Comparison of ENCODE assay signal across 8 cellular contexts in genomic region chr22:40499187-40499753, GRCh38.
DNase-seq lines count a peak whose midpoint lies in the region; FAIRE-seq and TF ChIP-seq lines count a peak whose summit lies in the region.

No MANE protein-coding gene starts in this region.

- no peak for TF ChIP-seq POLR2A in uterus (IDR thresholded peaks at IDR 0.05)

- peaks cover 47% of the 10 kb centered on the region for H3K4me1 Mint-ChIP-seq in Calu3 (ENCODE audit: low read depth, unreplicated experiment)

- CTCF ChIA-PET in Calu3 (lab: Charles Lee) = interaction anchor here (0.6 to 1.4 kb wide), 4 partner anchors 36 to 452 kb away, joined by 3 to 6 read pairs (median 4); partner anchors contain the start of genes MRTFA and RBX1

- intact Hi-C loops in Calu3 (cut with micrococcal nuclease; ENCODE audit: unreplicated experiment) (no loop called here), uterus (cut with DNase I; ENCODE audit: low total_unique reads) (no loop called here)

- H3K4me3 ChIP-seq in adipocyte (ENCODE audit: low read length) = peak overlapping the region; percentile 35
- H3K4me3 ChIP-seq in uterus = no peak overlapping the region

- no peaks in the 10 kb centered on the region for H3K9me3 ChIP-seq in adipocyte (ENCODE audit: control insufficient read depth, low read length)
- H3K9me3 ChIP-seq in uterus = no peaks in the 10 kb centered on the region

- peak overlapping the region; percentile 69 for H3K9ac ChIP-seq in adipocyte (ENCODE audit: low read length)

- H3K27ac ChIP-seq in uterus = peak overlapping the region; percentile 77 to 86

- H3K4me1 ChIP-seq in adipocyte (ENCODE audit: control insufficient read depth, insufficient read depth, low read length) (peaks cover 29% of the 10 kb centered on the region), uterus (peaks cover 0 to 7% of the 10 kb centered on the region in 2 donors)

- BruUV-seq in Calu3 (replicated peaks; lab: Mats Ljungman, UMichigan) = TSS peak; percentile 99

- H3K27me3 Mint-ChIP-seq in Calu3 (ENCODE audit: unreplicated experiment) = no peaks in the 10 kb centered on the region

- H3K4me3 Mint-ChIP-seq in Calu3 (ENCODE audit: low read depth, unreplicated experiment) = peak overlapping the region; percentile 47

- no peaks in the 10 kb centered on the region for H3K36me3 ChIP-seq in adipocyte (ENCODE audit: control insufficient read depth, insufficient read depth, low read length, severe bottlenecking)
- H3K36me3 ChIP-seq in uterus = no peaks in the 10 kb centered on the region

- H3K27ac Mint-ChIP-seq in Calu3 (ENCODE audit: unreplicated experiment) = peak overlapping the region; percentile 89

- FAIRE-seq in islet of Langerhans (lab: Jason Lieb, UNC) = peak; percentile 74

- H3K27me3 ChIP-seq in adipocyte (replicated peaks; ENCODE audit: control insufficient read depth, insufficient read depth, low read length) = no peaks in the 10 kb centered on the region
- no peaks in the 10 kb centered on the region for H3K27me3 ChIP-seq in uterus

- peaks cover 18% of the 10 kb centered on the region for H3K36me3 Mint-ChIP-seq in Calu3 (ENCODE audit: insufficient read depth, unreplicated experiment)

- peak; percentile 44 for DNase-seq in Calu3
- peak in 57 of 76 experiments; percentile 2 to 77 (median 34) for DNase-seq in HUDEP-2 (lab: John Stamatoyannopoulos, UW; ENCODE audit: unreplicated experiment in 76 of 76)
- DNase-seq in adipocyte (ENCODE audit: low read depth) = peak; percentile 90
- DNase-seq in uterus = peak; percentile 47 to 78
- no peak for DNase-seq in OCI-M2 (lab: John Stamatoyannopoulos, UW; ENCODE audit: unreplicated experiment)
- DNase-seq in NCI-H510A (lab: John Stamatoyannopoulos, UW) = no peak
- DNase-seq in DMS79 treated with DMSO at 0.1 percent for 48 hours (lab: John Stamatoyannopoulos, UW) = no peak

- TF ChIP-seq CTCF in Calu3 (IDR thresholded peaks at IDR 0.05; ENCODE audit: unreplicated experiment) (no peak), uterus (IDR thresholded peaks at IDR 0.05) (no peak)

- peaks cover 3% of the 10 kb centered on the region for H3K9me3 Mint-ChIP-seq in Calu3 (ENCODE audit: low read depth, unreplicated experiment)

Comparison
In these comparisons a context has a peak if more than half of its experiments do, and no peak if none do; other contexts are left out.
1. DNase-seq: peak in Calu3 (single experiment), HUDEP-2 (57 of 76), adipocyte (single experiment) and uterus (2 of 2); none in OCI-M2 (single experiment), NCI-H510A (single experiment) and DMS79 treated with DMSO at 0.1 percent for 48 hours (single experiment).